ENCODE assay signal across 26 cellular contexts in genomic region chr17:76343106-76343505, GRCh38.
"Had no signal": no experiment of that assay in that cellular context is flagged by ENCODE, and none has a peak within 500 bp of the region (broad histone marks: within the 10 kb centered on the region; RNA-seq: fewer than 3 reads in every experiment).

No MANE protein-coding gene starts in this region.

- H3K36me3 ChIP-seq: colonic mucosa had no signal

- H3K27ac ChIP-seq: body of pancreas, colonic mucosa, epithelial cell of prostate, esophagus squamous epithelium, gastroesophageal sphincter, WERI-Rb-1 had no signal

- H3K27me3 ChIP-seq: body of pancreas, colonic mucosa, esophagus squamous epithelium, gastroesophageal sphincter had no signal

- H3K4me3 ChIP-seq: body of pancreas, colonic mucosa, esophagus squamous epithelium, gastroesophageal sphincter had no signal

- H3K9me3 ChIP-seq: body of pancreas, colonic mucosa, esophagus squamous epithelium, gastroesophageal sphincter had no signal

- DNase-seq: activated B cell treated with CpG ODN at 0.5 μM for 24 hours; activated CD4-positive, alpha-beta T cell treated with anti-CD3 and anti-CD28 coated beads for 48 hours; activated CD4-positive, alpha-beta T cell treated with anti-CD3 and anti-CD28 coated beads, Interleukin-2, amount 50 U/mL, for 1 hour; activated CD4-positive, alpha-beta T cell treated with anti-CD3 and anti-CD28 coated beads, Interleukin-2, amount 50 U/mL, for 48 hours; activated CD8-positive, alpha-beta memory T cell treated with anti-CD3 and anti-CD28 coated beads for 24 hours; activated CD8-positive, alpha-beta T cell treated with anti-CD3 and anti-CD28 coated beads for 36 hours; activated effector memory CD4-positive, alpha-beta T cell treated with Interleukin-2 at 50 U/mL for 16 hours; activated gamma-delta T cell treated with Interleukin-2 at 50 U/mL for 16 hours; activated naive CD4-positive, alpha-beta T cell treated with anti-CD3 and anti-CD28 coated beads, Interleukin-2, amount 50 U/mL, for 16 hours; activated naive CD4-positive, alpha-beta T cell treated with Interleukin-2 at 50 U/mL for 16 hours; activated T-cell treated with anti-CD3 and anti-CD28 coated beads, Interleukin-2, amount 50 U/mL, for 4 hours; amygdala; body of pancreas; caudate nucleus; colonic mucosa; effector CD8-positive, alpha-beta T cell; esophagus squamous epithelium; foreskin melanocyte; head of caudate nucleus; T-helper 17 cell; T1000; WERI-Rb-1 had no signal

- ATAC-seq: activated CD4-positive, CD25-positive, alpha-beta regulatory T cell treated with anti-CD3 and anti-CD28 coated beads, Interleukin-2, amount 50 U/mL, for 24 hours; activated CD8-positive, alpha-beta T cell treated with anti-CD3 and anti-CD28 coated beads for 36 hours; activated T-cell treated with anti-CD3 and anti-CD28 coated beads, Interleukin-2, amount 50 U/mL, for 4 hours; activated T-helper 17 cell treated with anti-CD3 and anti-CD28 coated beads, Interleukin-2, amount 50 U/mL, for 72 hours; body of pancreas; gastroesophageal sphincter; T-helper 17 cell had no signal

- H3K4me1 ChIP-seq: body of pancreas, colonic mucosa, esophagus squamous epithelium had no signal
